1 cellular context compared by ENCODE assay signal in the genomic region with DNA sequence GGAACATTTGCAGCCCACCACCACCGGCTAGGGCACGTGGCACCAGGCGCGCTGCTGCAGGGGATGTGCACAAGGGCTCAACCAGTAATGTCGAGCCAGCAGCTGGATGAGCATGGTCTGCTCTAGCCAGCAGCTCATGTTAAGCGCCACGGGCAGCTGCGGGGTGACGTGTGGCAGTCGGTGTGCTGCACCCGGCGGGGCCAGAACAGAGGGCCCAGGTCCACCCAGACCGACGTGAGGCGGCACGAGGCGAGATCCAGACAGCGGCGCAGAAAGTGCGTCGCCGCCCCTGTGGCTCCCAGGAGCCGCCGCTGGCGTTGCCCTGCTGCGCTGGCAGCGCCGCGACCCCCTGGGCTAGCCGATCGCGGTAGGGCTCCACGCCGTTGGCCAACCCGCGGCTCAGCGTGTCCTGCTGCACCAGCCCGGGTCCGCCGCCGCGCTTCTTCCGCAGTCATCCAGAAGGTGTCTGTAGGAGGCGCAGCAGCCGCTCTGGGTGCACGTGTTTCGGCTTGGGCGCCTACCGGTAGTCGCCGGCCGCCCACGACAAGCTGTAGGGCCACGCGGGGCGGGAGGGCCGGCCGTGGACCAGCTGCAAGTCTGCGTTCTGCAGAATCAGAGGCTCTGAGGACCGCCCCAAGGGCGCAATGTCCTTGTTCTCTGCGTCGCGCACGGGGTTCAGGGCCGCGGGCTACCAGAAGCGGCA.
TF ChIP-seq lines count a peak whose summit lies in the region.

No MANE protein-coding gene starts in this region.

TF ChIP-seq in IMR-90, 13 proteins besides CTCF, POLR2A, EP300 and RAD21:
- TF ChIP-seq, protein P1, sequence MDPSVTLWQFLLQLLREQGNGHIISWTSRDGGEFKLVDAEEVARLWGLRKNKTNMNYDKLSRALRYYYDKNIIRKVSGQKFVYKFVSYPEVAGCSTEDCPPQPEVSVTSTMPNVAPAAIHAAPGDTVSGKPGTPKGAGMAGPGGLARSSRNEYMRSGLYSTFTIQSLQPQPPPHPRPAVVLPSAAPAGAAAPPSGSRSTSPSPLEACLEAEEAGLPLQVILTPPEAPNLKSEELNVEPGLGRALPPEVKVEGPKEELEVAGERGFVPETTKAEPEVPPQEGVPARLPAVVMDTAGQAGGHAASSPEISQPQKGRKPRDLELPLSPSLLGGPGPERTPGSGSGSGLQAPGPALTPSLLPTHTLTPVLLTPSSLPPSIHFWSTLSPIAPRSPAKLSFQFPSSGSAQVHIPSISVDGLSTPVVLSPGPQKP (IDR thresholded peaks at IDR 0.05; ENCODE audit: borderline replicate concordance, low read depth, low read length), result no peak
- TF ChIP-seq MXI1 (IDR thresholded peaks at IDR 0.05; ENCODE audit: borderline replicate concordance, low read depth, low read length) (peak; percentile 30; the same call in 1 of the 2 replicates), BHLHE40 (IDR thresholded peaks at IDR 0.05; ENCODE audit: low read depth, low read length) (peak; percentile 59; the same call in 1 of the 2 replicates), MAFK (IDR thresholded peaks at IDR 0.05; ENCODE audit: low read depth, low read length) (no peak)
